11 cellular contexts compared by ENCODE assay signal in the genomic region with DNA sequence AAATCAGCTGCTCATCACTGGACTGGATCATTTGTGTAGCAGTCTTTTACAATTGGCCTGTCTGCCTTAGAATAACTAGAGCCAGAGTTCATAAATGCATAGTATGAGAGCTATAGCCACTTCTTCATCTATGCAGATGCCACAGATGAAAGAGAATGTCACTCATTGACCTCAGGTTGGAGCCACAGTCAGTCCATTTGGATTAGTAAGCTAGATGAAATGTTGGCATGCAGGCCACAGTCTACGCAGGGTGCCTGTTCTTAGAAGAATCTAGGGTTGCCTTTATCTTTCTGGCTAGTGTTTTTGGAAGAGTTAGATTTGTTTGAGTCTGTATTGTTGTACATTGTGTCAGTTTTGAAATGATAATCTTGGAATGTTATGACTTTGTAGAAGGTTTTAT. TPM values are rescaled to one million over a fixed set of nuclear protein-coding genes. Genes with fewer than 3 reads are reported as not detected.
DNase-seq lines count a peak whose midpoint lies in the region; ATAC-seq, FAIRE-seq and TF ChIP-seq lines count a peak whose summit lies in the region.
"Had no signal": no experiment of that assay in that cellular context is flagged by ENCODE, and none has a peak within 500 bp of the region (broad histone marks: within the 10 kb centered on the region; RNA-seq: fewer than 3 reads in every experiment).

No MANE protein-coding gene starts in this region.

- dilution Hi-C loops in keratinocyte (cut with MboI; ENCODE audit: extremely low pct_ligation_motif_present, low sequenced_read_pairs), result no loop called here

- H3K9me3 ChIP-seq in keratinocyte (ENCODE audit: control insufficient read depth, low read depth, low read length) (no peaks in the 10 kb centered on the region), spleen (no peaks in the 10 kb centered on the region)
- H3K9me3 ChIP-seq: body of pancreas had no signal

- peaks cover 66 to 70% of the 10 kb centered on the region in 2 donors for H3K4me1 Mint-ChIP-seq in natural killer cell
- H3K4me1 Mint-ChIP-seq in natural killer cell treated with Interleukin-12 subunit alpha and Interleukin-12 subunit beta and Interleukin-15 and Interleukin-18, amount 100 ng/mL, for 72 hours (ENCODE audit: low read depth in 2 of 2), result peaks cover 43 to 56% of the 10 kb centered on the region in 2 donors
- H3K4me1 Mint-ChIP-seq in activated naive CD8-positive, alpha-beta T cell treated with anti-CD3 and anti-CD28 coated beads, Interleukin-2, amount 50 U/mL, for 24 hours, result peaks cover 71% of the 10 kb centered on the region

- no peak overlapping the region for H2AFZ ChIP-seq in keratinocyte (ENCODE audit: control insufficient read depth, low read length)

- peaks cover 0 to 1% of the 10 kb centered on the region in 2 experiments for H3K36me3 ChIP-seq in keratinocyte (ENCODE audit: control insufficient read depth in 2 of 2, extremely low read depth in 1 of 2, insufficient read depth in 2 of 2, low read length in 2 of 2)
- no peaks in the 10 kb centered on the region for H3K36me3 ChIP-seq in spleen

- H3K4me3 ChIP-seq in keratinocyte (ENCODE audit: control insufficient read depth in 2 of 3, extremely low read depth in 1 of 3, insufficient read depth in 2 of 3, low read depth in 1 of 3, low read length in 3 of 3) (no peak overlapping the region), spleen (no peak overlapping the region)
- H3K4me3 ChIP-seq: body of pancreas had no signal

- peak; percentile 68 for FAIRE-seq in keratinocyte (lab: Jason Lieb, UNC)

- no peaks in the 10 kb centered on the region for H3K36me3 Mint-ChIP-seq in natural killer cell
- no peaks in the 10 kb centered on the region for H3K36me3 Mint-ChIP-seq in natural killer cell treated with Interleukin-12 subunit alpha and Interleukin-12 subunit beta and Interleukin-15 and Interleukin-18, amount 100 ng/mL, for 72 hours
- no peaks in the 10 kb centered on the region for H3K36me3 Mint-ChIP-seq in activated naive CD8-positive, alpha-beta T cell treated with anti-CD3 and anti-CD28 coated beads, Interleukin-2, amount 50 U/mL, for 24 hours (ENCODE audit: low read depth)

- peaks cover 93% of the 10 kb centered on the region for H3K79me2 ChIP-seq in keratinocyte (ENCODE audit: control insufficient read depth, insufficient read depth, low read length)

- peaks cover 18% of the 10 kb centered on the region for H3K4me1 ChIP-seq in keratinocyte (ENCODE audit: control insufficient read depth, extremely low read depth, insufficient read depth, low read length)
- peaks cover 10 to 96% (median 57%) of the 10 kb centered on the region in 6 donors for H3K4me1 ChIP-seq in spleen

- no peaks in the 10 kb centered on the region for H3K27me3 ChIP-seq in keratinocyte (ENCODE audit: control insufficient read depth, extremely low read depth, insufficient read depth, low read length)
- no peaks in the 10 kb centered on the region for H3K27me3 ChIP-seq in spleen (replicated peaks in 1 of 7)
- H3K27me3 ChIP-seq: body of pancreas had no signal

- H3K27me3 Mint-ChIP-seq in natural killer cell (ENCODE audit: low read depth in 2 of 2), result no peaks in the 10 kb centered on the region
- H3K27me3 Mint-ChIP-seq in natural killer cell treated with Interleukin-12 subunit alpha and Interleukin-12 subunit beta and Interleukin-15 and Interleukin-18, amount 100 ng/mL, for 72 hours, result no peaks in the 10 kb centered on the region
- no peaks in the 10 kb centered on the region for H3K27me3 Mint-ChIP-seq in activated naive CD8-positive, alpha-beta T cell treated with anti-CD3 and anti-CD28 coated beads, Interleukin-2, amount 50 U/mL, for 24 hours
- H3K27me3 Mint-ChIP-seq: CD8-positive, alpha-beta memory T cell had no signal

- no peaks in the 10 kb centered on the region for H3K9me3 Mint-ChIP-seq in natural killer cell
- no peaks in the 10 kb centered on the region for H3K9me3 Mint-ChIP-seq in natural killer cell treated with Interleukin-12 subunit alpha and Interleukin-12 subunit beta and Interleukin-15 and Interleukin-18, amount 100 ng/mL, for 72 hours
- H3K9me3 Mint-ChIP-seq in activated naive CD8-positive, alpha-beta T cell treated with anti-CD3 and anti-CD28 coated beads, Interleukin-2, amount 50 U/mL, for 24 hours, result no peaks in the 10 kb centered on the region
- H3K9me3 Mint-ChIP-seq: CD8-positive, alpha-beta memory T cell had no signal

- no peak overlapping the region for H3K9ac ChIP-seq in keratinocyte (ENCODE audit: control insufficient read depth, extremely low read depth, insufficient read depth, low read length)

- H3K27ac ChIP-seq in keratinocyte (ENCODE audit: control insufficient read depth, insufficient read depth, low read length), result no peak overlapping the region
- H3K27ac ChIP-seq in spleen, result peak overlapping the region in 1 of 8 donors; percentile 12
- H3K27ac ChIP-seq: body of pancreas had no signal

- intact Hi-C loops in natural killer cell (cut with micrococcal nuclease) (no loop called here), spleen (cut with DNase I; ENCODE audit: low total_unique reads) (no loop called here)

- H3K4me2 ChIP-seq in keratinocyte (ENCODE audit: control insufficient read depth, extremely low read depth, insufficient read depth, low read depth, low read length), result no peak overlapping the region

- peaks cover 13% of the 10 kb centered on the region for H3K9me1 ChIP-seq in keratinocyte (ENCODE audit: control insufficient read depth, extremely low read depth, insufficient read depth, low read length)

- TF ChIP-seq POLR2A in spleen (IDR thresholded peaks at IDR 0.05), result no peak

- H3K27ac Mint-ChIP-seq in natural killer cell, result peak overlapping the region; percentile 15 to 37
- no peak overlapping the region for H3K27ac Mint-ChIP-seq in natural killer cell treated with Interleukin-12 subunit alpha and Interleukin-12 subunit beta and Interleukin-15 and Interleukin-18, amount 100 ng/mL, for 72 hours
- H3K27ac Mint-ChIP-seq in activated naive CD8-positive, alpha-beta T cell treated with anti-CD3 and anti-CD28 coated beads, Interleukin-2, amount 50 U/mL, for 24 hours, result no peak overlapping the region

- peaks cover 31% of the 10 kb centered on the region for H4K20me1 ChIP-seq in keratinocyte (ENCODE audit: control insufficient read depth, extremely low read depth, insufficient read depth, low read length)

- 86 to 100% (median 92%) methylated on average over 1 of the region's 1 CpG for WGBS in spleen, 5 donors

- TF ChIP-seq CTCF in natural killer cell (IDR thresholded peaks at IDR 0.05) (no peak), keratinocyte (optimal IDR thresholded peaks at IDR 0.05 in 1 of 3, IDR thresholded peaks at IDR 0.05 in 1 of 3, conservative IDR thresholded peaks at IDR 0.05 in 1 of 3; ENCODE audit: extremely low read depth in 1 of 3, insufficient read depth in 2 of 3, low read length in 3 of 3) (no peak), spleen (IDR thresholded peaks at IDR 0.05 in 8 of 11, conservative IDR thresholded peaks at IDR 0.05 in 3 of 11) (no peak)

- no peak overlapping the region for H3K4me3 Mint-ChIP-seq in natural killer cell
- H3K4me3 Mint-ChIP-seq in natural killer cell treated with Interleukin-12 subunit alpha and Interleukin-12 subunit beta and Interleukin-15 and Interleukin-18, amount 100 ng/mL, for 72 hours, result no peak overlapping the region
- H3K4me3 Mint-ChIP-seq in activated naive CD8-positive, alpha-beta T cell treated with anti-CD3 and anti-CD28 coated beads, Interleukin-2, amount 50 U/mL, for 24 hours, result no peak overlapping the region

- ATAC-seq in natural killer cell, result no peak
- ATAC-seq in natural killer cell treated with Interleukin-12 subunit alpha and Interleukin-12 subunit beta and Interleukin-15 and Interleukin-18, amount 100 ng/mL, for 72 hours, result no peak
- peak; percentile 29 for ATAC-seq in activated naive CD8-positive, alpha-beta T cell treated with anti-CD3 and anti-CD28 coated beads, Interleukin-2, amount 50 U/mL, for 24 hours
- no peak for ATAC-seq in GM19035 (IDR thresholded peaks at IDR 0.05; ENCODE audit: unreplicated experiment)
- ATAC-seq in GM18520 (IDR thresholded peaks at IDR 0.05; ENCODE audit: unreplicated experiment), result no peak
- ATAC-seq: body of pancreas had no signal

- DNase-seq in natural killer cell, result no peak
- no peak for DNase-seq in natural killer cell treated with Interleukin-12 subunit alpha and Interleukin-12 subunit beta and Interleukin-15 and Interleukin-18, amount 100 ng/mL, for 72 hours (ENCODE audit: low spot score)
- DNase-seq in activated naive CD8-positive, alpha-beta T cell treated with anti-CD3 and anti-CD28 coated beads, Interleukin-2, amount 50 U/mL, for 24 hours, result no peak
- no peak for DNase-seq in keratinocyte (ENCODE audit: low read depth, low spot score)
- no peak for DNase-seq in spleen
- no peak for DNase-seq in activated CD8-positive, alpha-beta memory T cell treated with anti-CD3 and anti-CD28 coated beads for 24 hours
- DNase-seq: body of pancreas; CD8-positive, alpha-beta memory T cell; KBM-7 had no signal

RNA-seq across cellular contexts. Expression of a gene that starts 25.4 kb away (rescaled TPM):
- total RNA-seq in natural killer cell (10 to 100 TPM; 55.3 to 64.2 (median 59.9) TPM), spleen (100 to 1,000 TPM in 1 of 7 donors, 10 to 100 TPM in 6; 69.0 to 174 (median 76.4) TPM)
- total RNA-seq in natural killer cell treated with Interleukin-12 subunit alpha and Interleukin-12 subunit beta and Interleukin-15 and Interleukin-18, amount 100 ng/mL, for 72 hours, result 100 to 1,000 TPM; 109 to 171 TPM
- polyA plus RNA-seq in keratinocyte (52.4 to 66.8 TPM (median 65.2 TPM) in 3 replicates), spleen (10 to 100 TPM in 2 of 3 donors, 1 to 10 TPM in 1; 8.4 to 12.2 (median 11.7) TPM)
- 15.3 TPM for polyA plus RNA-seq in keratinocyte (2011; ENCODE audit: low read depth)
- 32.2 and 50.7 TPM in 2 replicates for polyA plus RNA-seq in keratinocyte (2011; cell fraction: cytosol; rRNA removed)
- polyA plus RNA-seq in keratinocyte (2011; cell fraction: nucleus; rRNA removed), result 92.6 and 101 TPM in 2 replicates
- polyA plus RNA-seq in keratinocyte (2012; ENCODE audit: low replicate concordance), result 36.0 and 41.7 TPM in 2 replicates
- 53.2 to 88.3 TPM (median 76.5 TPM) in 3 replicates for polyA minus RNA-seq in keratinocyte
- 126 TPM for polyA minus RNA-seq in keratinocyte (2011; cell fraction: cytosol; rRNA and poly(A)+ RNA removed)
- 97.1 and 198 TPM in 2 replicates for polyA minus RNA-seq in keratinocyte (2011; cell fraction: nucleus; rRNA and poly(A)+ RNA removed)

RNA-seq across cellular contexts. Expression of a gene that starts 40.0 kb away (rescaled TPM):
- total RNA-seq in natural killer cell, result 10 to 100 TPM; 43.3 to 52.7 (median 48.9) TPM
- total RNA-seq in natural killer cell treated with Interleukin-12 subunit alpha and Interleukin-12 subunit beta and Interleukin-15 and Interleukin-18, amount 100 ng/mL, for 72 hours, result 10 to 100 TPM; 77.4 to 80.4 TPM
- 56.1 to 102 TPM (median 64.4 TPM) in 3 replicates for polyA plus RNA-seq in keratinocyte
- 129 TPM for polyA plus RNA-seq in keratinocyte (2011; ENCODE audit: low read depth)
- 69.4 and 225 TPM in 2 replicates for polyA plus RNA-seq in keratinocyte (2011; cell fraction: cytosol; rRNA removed)
- 94.8 and 101 TPM in 2 replicates for polyA plus RNA-seq in keratinocyte (2011; cell fraction: nucleus; rRNA removed)
- polyA plus RNA-seq in keratinocyte (2012; ENCODE audit: low replicate concordance), result 58.1 and 141 TPM in 2 replicates
- 11.1 to 56.3 TPM (median 21.1 TPM) in 3 replicates for polyA minus RNA-seq in keratinocyte
- polyA minus RNA-seq in keratinocyte (2011; cell fraction: cytosol; rRNA and poly(A)+ RNA removed), result 46.8 TPM
- polyA minus RNA-seq in keratinocyte (2011; cell fraction: nucleus; rRNA and poly(A)+ RNA removed), result 52.7 and 77.2 TPM in 2 replicates
- total RNA-seq in spleen, result 100 to 1,000 TPM in 1 of 7 donors, 10 to 100 TPM in 6; 55.6 to 120 (median 62.0) TPM
- polyA plus RNA-seq in spleen, result 10 to 100 TPM; 23.0 to 36.8 (median 28.0) TPM

Comparison
In these comparisons a context has a peak if more than half of its experiments do, and no peak if none do; other contexts are left out.
1. H3K27ac Mint-ChIP-seq: peak in natural killer cell (2 of 2); none in natural killer cell treated with Interleukin-12 subunit alpha and Interleukin-12 subunit beta and Interleukin-15 and Interleukin-18, amount 100 ng/mL, for 72 hours (0 of 2) and activated naive CD8-positive, alpha-beta T cell treated with anti-CD3 and anti-CD28 coated beads, Interleukin-2, amount 50 U/mL, for 24 hours (single experiment).